11 cellular contexts compared by ENCODE assay signal in genomic region chr14:70654609-70655008, GRCh38. TPM values are rescaled to one million over a fixed set of nuclear protein-coding genes. Genes with fewer than 3 reads are reported as not detected.
A peak's percentile ranks its signal among the peaks of the same experiment; 100 is the strongest.
DNase-seq lines count a peak whose midpoint lies in the region; ATAC-seq and TF ChIP-seq lines count a peak whose summit lies in the region.
"Had no signal": no experiment of that assay in that cellular context is flagged by ENCODE, and none has a peak within 500 bp of the region (broad histone marks: within the 10 kb centered on the region; RNA-seq: fewer than 3 reads in every experiment).

No MANE protein-coding gene starts in this region.

- intact Hi-C loops in transverse colon (cut with DNase I; ENCODE audit: low total_unique reads) (no loop called here), Calu3 (cut with micrococcal nuclease; ENCODE audit: unreplicated experiment) (no loop called here)

- no peaks in the 10 kb centered on the region for H3K27me3 Mint-ChIP-seq in activated naive CD4-positive, alpha-beta T cell treated with anti-CD3 and anti-CD28 coated beads, Interleukin-2, amount 50 U/mL, for 24 hours
- H3K27me3 Mint-ChIP-seq in Calu3 (ENCODE audit: unreplicated experiment), result no peaks in the 10 kb centered on the region

- no peaks in the 10 kb centered on the region for H3K36me3 ChIP-seq in transverse colon

- TF ChIP-seq POLR2A in transverse colon (IDR thresholded peaks at IDR 0.05), result no peak

- H3K36me3 Mint-ChIP-seq in activated naive CD4-positive, alpha-beta T cell treated with anti-CD3 and anti-CD28 coated beads, Interleukin-2, amount 50 U/mL, for 24 hours, result peaks cover 3% of the 10 kb centered on the region
- H3K36me3 Mint-ChIP-seq in Calu3 (ENCODE audit: insufficient read depth, unreplicated experiment), result no peaks in the 10 kb centered on the region

- TF ChIP-seq CTCF in transverse colon (IDR thresholded peaks at IDR 0.05), result no peak
- no peak for TF ChIP-seq CTCF in Calu3 (IDR thresholded peaks at IDR 0.05; ENCODE audit: unreplicated experiment)

- in situ Hi-C loops in transverse colon (cut with MboI; ENCODE audit: low pct_ligation_motif_present in 1 of 4, low pct_unique_long_range_greater_than_20kb in 1 of 4, low sequenced_read_pairs in 3 of 4), result no loop called here

- 69 to 75% methylated on average over 6 of the region's 6 CpGs for WGBS in transverse colon (ENCODE audit: low coverage in 1 of 2), 2 donors

- H3K27ac Mint-ChIP-seq in activated naive CD4-positive, alpha-beta T cell treated with anti-CD3 and anti-CD28 coated beads, Interleukin-2, amount 50 U/mL, for 24 hours, result peak overlapping the region; percentile 98
- no peak overlapping the region for H3K27ac Mint-ChIP-seq in Calu3 (ENCODE audit: unreplicated experiment)

- DNase-seq in activated naive CD4-positive, alpha-beta T cell treated with anti-CD3 and anti-CD28 coated beads, Interleukin-2, amount 50 U/mL, for 16 hours, result no peak
- DNase-seq in astrocyte of the hippocampus (ENCODE audit: low read depth, low spot score) (peak; percentile 29), transverse colon (no peak), kidney glomerular epithelial cell (lab: John Stamatoyannopoulos, UW) (no peak), foreskin melanocyte (no peak), Calu3 (no peak)
- DNase-seq: OCI-M1, substantia nigra had no signal

- H3K4me3 Mint-ChIP-seq in activated naive CD4-positive, alpha-beta T cell treated with anti-CD3 and anti-CD28 coated beads, Interleukin-2, amount 50 U/mL, for 24 hours, result peak overlapping the region; percentile 81
- no peak overlapping the region for H3K4me3 Mint-ChIP-seq in Calu3 (ENCODE audit: low read depth, unreplicated experiment)

- H3K9me3 ChIP-seq in transverse colon, result no peaks in the 10 kb centered on the region

- no TSS peak for BruUV-seq in Calu3 (replicated peaks; lab: Mats Ljungman, UMichigan)

- peak overlapping the region; percentile 2 to 60 (median 54) for H3K27ac ChIP-seq in transverse colon
- H3K27ac ChIP-seq: VCaP had no signal

- no peaks in the 10 kb centered on the region for H3K27me3 ChIP-seq in transverse colon

- peaks cover 92% of the 10 kb centered on the region for H3K4me1 Mint-ChIP-seq in activated naive CD4-positive, alpha-beta T cell treated with anti-CD3 and anti-CD28 coated beads, Interleukin-2, amount 50 U/mL, for 24 hours
- H3K4me1 Mint-ChIP-seq in Calu3 (ENCODE audit: low read depth, unreplicated experiment), result peaks cover 14% of the 10 kb centered on the region

- peak; percentile 36 for ATAC-seq in HG03520 (IDR thresholded peaks at IDR 0.05; ENCODE audit: unreplicated experiment)

- no peaks in the 10 kb centered on the region for H3K9me3 Mint-ChIP-seq in activated naive CD4-positive, alpha-beta T cell treated with anti-CD3 and anti-CD28 coated beads, Interleukin-2, amount 50 U/mL, for 24 hours
- H3K9me3 Mint-ChIP-seq in Calu3 (ENCODE audit: low read depth, unreplicated experiment), result no peaks in the 10 kb centered on the region

- CTCF ChIA-PET in Calu3 (lab: Charles Lee), result interaction anchor here (0.7 kb wide), 1 partner anchor 25 kb away, joined by 6 read pairs; no protein-coding TSS in a partner anchor

- H3K4me1 ChIP-seq in transverse colon, result peaks cover 0 to 6% (median 0%) of the 10 kb centered on the region in 4 donors

- H3K4me3 ChIP-seq in transverse colon, result no peak overlapping the region

- TF ChIP-seq EP300 in transverse colon (IDR thresholded peaks at IDR 0.05; ENCODE audit: low read depth), result no peak

RNA-seq across cellular contexts. Expression of gene TTC9, which starts 12.9 kb away (rescaled TPM):
- total RNA-seq in transverse colon (1 to 10 TPM in 1 of 4 donors, under 1 TPM in 1, not detected in 2; 0.41 to 1.3 TPM), Calu3 (2022) (9.8 and 11.0 TPM in 2 replicates)

RNA-seq across cellular contexts. Expression of gene MED6, which starts 54.2 kb away (rescaled TPM):
- total RNA-seq in transverse colon (10 to 100 TPM in 3 of 4 donors, 1 to 10 TPM in 1; 6.0 to 33.5 (median 23.7) TPM), Calu3 (2022) (38.3 and 45.4 TPM in 2 replicates)
